ENCODE assay signal across 1 cellular context in the genomic region with DNA sequence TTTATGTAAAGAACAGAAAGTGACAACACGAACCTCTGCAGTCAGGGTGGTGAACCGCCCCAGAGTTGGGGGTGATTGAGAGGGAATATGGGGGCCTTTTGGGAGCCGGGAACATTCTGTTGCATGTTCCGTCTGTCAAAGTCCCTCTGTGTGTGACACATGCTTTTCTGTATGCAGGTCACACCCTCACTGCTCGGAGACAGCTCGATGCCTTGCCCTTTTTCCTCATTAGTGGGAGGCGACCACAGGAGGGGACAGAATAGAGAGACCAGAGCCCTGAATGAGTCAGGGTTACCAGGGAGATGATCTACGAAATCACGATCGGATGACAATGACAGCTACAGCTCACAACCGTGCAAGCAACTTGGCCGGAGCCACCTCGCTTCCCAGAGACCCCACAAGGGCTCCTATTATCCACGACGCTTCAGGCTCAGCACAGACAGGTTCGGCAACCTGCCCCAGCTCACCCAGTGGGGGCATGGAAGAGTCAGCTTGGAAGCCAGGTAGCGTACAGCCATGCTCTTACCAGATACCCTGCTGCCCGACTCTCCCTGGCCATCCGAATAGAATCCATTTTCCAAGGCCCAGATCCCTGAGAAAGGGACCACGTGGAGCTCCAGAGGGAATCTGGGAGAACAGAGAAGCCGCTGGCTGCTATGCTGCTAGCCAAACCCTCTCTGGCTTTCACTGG.
A peak's percentile ranks its signal among the peaks of the same experiment; 100 is the strongest.
TF ChIP-seq lines count a peak whose summit lies in the region.

No MANE protein-coding gene starts in this region.

TF ChIP-seq in HepG2, 621 proteins besides CTCF, POLR2A, EP300 and RAD21 (continued from another document):
- peak; percentile 11; the same call in 1 of the 2 replicates for TF ChIP-seq ZNF687 (CRISPR knock-in tag; IDR thresholded peaks at IDR 0.05)
- TF ChIP-seq HCFC1 (IDR thresholded peaks at IDR 0.05; ENCODE audit: low read depth, low read length): no peak
